Comparison of ENCODE assay signal across 13 cellular contexts in genomic region chr1:59768752-59769411, GRCh38. TPM values are rescaled to one million over a fixed set of nuclear protein-coding genes. Genes with fewer than 3 reads are reported as not detected.
DNase-seq lines count a peak whose midpoint lies in the region; ATAC-seq, FAIRE-seq and TF ChIP-seq lines count a peak whose summit lies in the region.
"Had no signal": no experiment of that assay in that cellular context is flagged by ENCODE, and none has a peak within 500 bp of the region (broad histone marks: within the 10 kb centered on the region; RNA-seq: fewer than 3 reads in every experiment).

No MANE protein-coding gene starts in this region.

- TF ChIP-seq CTCF in mammary epithelial cell (conservative IDR thresholded peaks at IDR 0.05 in 1 of 2, IDR thresholded peaks at IDR 0.05 in 1 of 2; ENCODE audit: extremely low read depth in 1 of 2, insufficient read depth in 1 of 2, low read depth in 1 of 2, low read length in 2 of 2): no peak
- no peak for TF ChIP-seq CTCF in foreskin fibroblast (IDR thresholded peaks at IDR 0.05; ENCODE audit: low read depth, low read length)

- no peak overlapping the region for H3K9ac ChIP-seq in mammary epithelial cell (ENCODE audit: insufficient read depth, low read length)
- H3K9ac ChIP-seq in trophoblast cell (ENCODE audit: low read length): no peak overlapping the region

- in situ Hi-C loops in mammary epithelial cell (cut with MboI; ENCODE audit: low sequenced_read_pairs in 2 of 2): loop anchor here in 1 of 2 donors (25.0 kb wide), 2 partner anchors 1032 to 1257 kb away; no protein-coding TSS in a partner anchor

- no peak overlapping the region for H4K8ac ChIP-seq in trophoblast cell (ENCODE audit: low read depth, low read length)

- H3K18ac ChIP-seq in trophoblast cell (ENCODE audit: low read length): no peak overlapping the region

- no peak overlapping the region for H3K23ac ChIP-seq in trophoblast cell (ENCODE audit: low read length)

- no peaks in the 10 kb centered on the region for H3K27me3 ChIP-seq in mammary epithelial cell (ENCODE audit: insufficient read depth, low read length)
- no peaks in the 10 kb centered on the region for H3K27me3 ChIP-seq in trophoblast cell (ENCODE audit: insufficient read depth, low read length)

- H3K4me3 ChIP-seq in mammary epithelial cell (replicated peaks in 1 of 3; ENCODE audit: insufficient read depth in 1 of 3, low read depth in 2 of 3, low read length in 3 of 3) (no peak overlapping the region), trophoblast cell (ENCODE audit: low read depth, low read length) (no peak overlapping the region), foreskin fibroblast (ENCODE audit: low read depth in 1 of 2, low read length in 2 of 2) (no peak overlapping the region)
- H3K4me3 ChIP-seq: psoas muscle had no signal

- no peak overlapping the region for H3K27ac ChIP-seq in mammary epithelial cell (ENCODE audit: insufficient read depth, low read depth, low read length)
- no peak overlapping the region for H3K27ac ChIP-seq in trophoblast cell (ENCODE audit: low read depth, low read length)
- H3K27ac ChIP-seq: psoas muscle had no signal

- H3K4me2 ChIP-seq in mammary epithelial cell (ENCODE audit: insufficient read depth, low read depth, low read length) (no peak overlapping the region), trophoblast cell (ENCODE audit: low read length) (peak overlapping the region; percentile 22)

- H2BK12ac ChIP-seq in trophoblast cell (ENCODE audit: low read length): peak overlapping the region; percentile 17

- no peak overlapping the region for H2AK5ac ChIP-seq in trophoblast cell (ENCODE audit: low read length)

- DNase-seq in GM12891 (ENCODE audit: insufficient read length, low spot score) (no peak), NCI-H1092 (lab: John Stamatoyannopoulos, UW) (peak; percentile 16), mammary epithelial cell (peak; percentile 33), trophoblast cell (no peak), foreskin fibroblast (no peak), ureter (ENCODE audit: low spot score) (no peak)
- DNase-seq: GOT3, hippocampal formation, left colon, psoas muscle had no signal

- WGBS in mammary epithelial cell (ENCODE audit: low coverage, missing lambda C conversion rate): 84% methylated on average over 5 of the region's 5 CpGs
- no CpG with 5 or more reads among the region's 5 CpGs for WGBS in trophoblast cell (ENCODE audit: extremely low coverage, insufficient coverage, insufficient read length)

- intact Hi-C loops in mammary epithelial cell (cut with micrococcal nuclease): loop anchor here (5.0 kb wide), 1 partner anchor 43 kb away; the partner anchor contains the start of gene HOOK1

- H3K9me3 ChIP-seq in mammary epithelial cell (replicated peaks; ENCODE audit: insufficient read depth, low read length) (no peaks in the 10 kb centered on the region), trophoblast cell (ENCODE audit: insufficient read depth, low read depth, low read length) (no peaks in the 10 kb centered on the region)
- H3K9me3 ChIP-seq: psoas muscle had no signal

- no peaks in the 10 kb centered on the region for H3K79me1 ChIP-seq in trophoblast cell (ENCODE audit: low read length)

- CTCF ChIA-PET in mammary epithelial cell (lab: Charles Lee; ENCODE audit: low non-redundant PET): no interaction called here

- H3K4me1 ChIP-seq in mammary epithelial cell (ENCODE audit: insufficient read depth, low read length) (peaks cover 20% of the 10 kb centered on the region), trophoblast cell (ENCODE audit: control insufficient read depth in 1 of 2, insufficient read depth in 2 of 2, low read length in 2 of 2) (peaks cover 6 to 8% of the 10 kb centered on the region in 2 experiments)

- no TSS peak for BruUV-seq in mammary epithelial cell (replicated peaks; lab: Mats Ljungman, UMichigan)

- no peak overlapping the region for H4K12ac ChIP-seq in trophoblast cell (ENCODE audit: low read depth, low read length)

- H4K20me1 ChIP-seq in mammary epithelial cell (ENCODE audit: insufficient read depth, low read length): no peaks in the 10 kb centered on the region

- H3K4ac ChIP-seq in trophoblast cell (ENCODE audit: low read depth, low read length): no peak overlapping the region

- no peak for TF ChIP-seq POLR2A in GM12891 (IDR thresholded peaks at IDR 0.05; ENCODE audit: low read depth, low read length)

- H4K91ac ChIP-seq in trophoblast cell (ENCODE audit: low read depth, low read length): no peak overlapping the region

- no peak overlapping the region for H2BK120ac ChIP-seq in trophoblast cell (ENCODE audit: insufficient read depth, low read length, poor library complexity)

- peak; percentile 9 for FAIRE-seq in GM12891 (lab: Jason Lieb, UNC)

- H3K14ac ChIP-seq in trophoblast cell (ENCODE audit: low read length): no peak overlapping the region

- ATAC-seq in GM21447 (IDR thresholded peaks at IDR 0.05; ENCODE audit: unreplicated experiment): no peak
- ATAC-seq: left colon, psoas muscle had no signal

- H3K79me2 ChIP-seq in mammary epithelial cell (ENCODE audit: insufficient read depth, low read length): no peaks in the 10 kb centered on the region
- no peaks in the 10 kb centered on the region for H3K79me2 ChIP-seq in trophoblast cell (ENCODE audit: control insufficient read depth, insufficient read depth, low read length, poor library complexity)

- no peaks in the 10 kb centered on the region for H3K36me3 ChIP-seq in mammary epithelial cell (ENCODE audit: insufficient read depth, low read length)
- H3K36me3 ChIP-seq in trophoblast cell (ENCODE audit: control insufficient read depth in 1 of 2, insufficient read depth in 2 of 2, low read length in 2 of 2): no peaks in the 10 kb centered on the region

- H2BK5ac ChIP-seq in trophoblast cell (ENCODE audit: low read depth, low read length, poor library complexity): no peak overlapping the region

- dilution Hi-C loops in mammary epithelial cell (cut with HindIII; ENCODE audit: low sequenced_read_pairs): no loop called here

- H2AFZ ChIP-seq in mammary epithelial cell (ENCODE audit: low read depth, low read length): peak overlapping the region; percentile 54
- no peak overlapping the region for H2AFZ ChIP-seq in trophoblast cell (ENCODE audit: insufficient read depth, low read length, poor library complexity)

TF ChIP-seq in GM12891, 5 proteins besides CTCF, POLR2A, EP300 and RAD21:
- TF ChIP-seq TAF1 (IDR thresholded peaks at IDR 0.05; ENCODE audit: low read depth, low read length): no peak
- TF ChIP-seq PAX5 (IDR thresholded peaks at IDR 0.05; ENCODE audit: insufficient read depth, low read length, severe bottlenecking): no peak
- TF ChIP-seq SPI1 (IDR thresholded peaks at IDR 0.05; ENCODE audit: low read depth, low read length): peak; percentile 31; the same call in 1 of the 2 replicates
- no peak for TF ChIP-seq POLR2AphosphoS5 (IDR thresholded peaks at IDR 0.05; ENCODE audit: low read depth, low read length)

RNA-seq across cellular contexts. Expression of gene HOOK1, which starts 45.9 kb away (rescaled TPM):
- polyA plus RNA-seq in GM12891 (2012; ENCODE audit: low read depth, missing spikeins): 1.3 TPM
- total RNA-seq in mammary epithelial cell (1 to 10 TPM; 3.8 to 9.6 TPM), ureter (15.9 TPM)
- 1.9 TPM for polyA plus RNA-seq in mammary epithelial cell
- 0.52 TPM for polyA minus RNA-seq in mammary epithelial cell
- 4.5 and 4.7 TPM in 2 replicates for polyA plus RNA-seq in trophoblast cell (2013)
- total RNA-seq: myocyte had no signal
- polyA plus RNA-seq: CD14-positive monocyte had no signal

Comparison
In these comparisons a context has a peak if more than half of its experiments do, and no peak if none do; other contexts are left out.
1. DNase-seq: peak in NCI-H1092 (single experiment) and mammary epithelial cell (single experiment); none in GM12891 (single experiment), trophoblast cell (0 of 2), foreskin fibroblast (0 of 2) and ureter (single experiment).